ENCODE assay signal across 8 cellular contexts in genomic region chr3:158434412-158435038, GRCh38.
A peak's percentile ranks its signal among the peaks of the same experiment; 100 is the strongest.
DNase-seq lines count a peak whose midpoint lies in the region; ATAC-seq and TF ChIP-seq lines count a peak whose summit lies in the region.

No MANE protein-coding gene starts in this region.

- POLR2A ChIA-PET in CD8-positive, alpha-beta T cell (lab: Charles Lee), result no interaction called here

- intact Hi-C loops in CD8-positive, alpha-beta T cell (cut with DNase I, micrococcal nuclease), result loop anchor here (1.0 to 10.0 kb wide), 3 partner anchors 570 to 828 kb away; no protein-coding TSS in a partner anchor

- no peaks in the 10 kb centered on the region for H3K9me3 ChIP-seq in CD8-positive, alpha-beta T cell (ENCODE audit: low read length)

- no peaks in the 10 kb centered on the region for H3K4me1 ChIP-seq in CD8-positive, alpha-beta T cell (ENCODE audit: insufficient read depth, low read length)

- H3K27ac Mint-ChIP-seq in CD8-positive, alpha-beta T cell, result no peak overlapping the region
- H3K27ac Mint-ChIP-seq in nephron progenitor cell, result no peak overlapping the region

- no peaks in the 10 kb centered on the region for H3K4me1 Mint-ChIP-seq in CD8-positive, alpha-beta T cell (ENCODE audit: low read depth)
- no peaks in the 10 kb centered on the region for H3K4me1 Mint-ChIP-seq in nephron progenitor cell

- no peaks in the 10 kb centered on the region for H3K36me3 ChIP-seq in CD8-positive, alpha-beta T cell (ENCODE audit: insufficient read depth, low read length)

- CTCF ChIA-PET in CD8-positive, alpha-beta T cell (lab: Charles Lee), result interaction anchor here (0.6 to 1.8 kb wide), 14 partner anchors 9 to 903 kb away, joined by 3 to 20 read pairs (median 3); no protein-coding TSS in a partner anchor

- H3K27ac ChIP-seq in CD8-positive, alpha-beta T cell (ENCODE audit: low read depth, low read length), result no peak overlapping the region

- ATAC-seq in CD8-positive, alpha-beta T cell, result no peak
- ATAC-seq in GM19023 (IDR thresholded peaks at IDR 0.05; ENCODE audit: unreplicated experiment) (peak; percentile 84), HG03135 (IDR thresholded peaks at IDR 0.05; ENCODE audit: unreplicated experiment) (peak; percentile 75)

- H3K27me3 ChIP-seq in CD8-positive, alpha-beta T cell (ENCODE audit: insufficient read depth, low read length), result no peaks in the 10 kb centered on the region

- peak; percentile 59 for TF ChIP-seq CTCF in CD8-positive, alpha-beta T cell (IDR thresholded peaks at IDR 0.05)
- TF ChIP-seq CTCF in fibroblast of mammary gland (conservative IDR thresholded peaks at IDR 0.05; ENCODE audit: control insufficient read depth, insufficient read depth, low read depth, low read length) (peak; percentile 80), nephron progenitor cell (IDR thresholded peaks at IDR 0.05) (peak; percentile 69)

- H3K36me3 Mint-ChIP-seq in CD8-positive, alpha-beta T cell, result peaks cover 5% of the 10 kb centered on the region
- no peaks in the 10 kb centered on the region for H3K36me3 Mint-ChIP-seq in nephron progenitor cell (ENCODE audit: low read depth)

- peak in 2 of 7 experiments; percentile 11 to 15 for DNase-seq in CD8-positive, alpha-beta T cell
- DNase-seq in NCI-H2227 (lab: John Stamatoyannopoulos, UW; ENCODE audit: unreplicated experiment), result peak; percentile 45
- peak; percentile 5 for DNase-seq in activated CD4-positive, alpha-beta T cell treated with anti-CD3 and anti-CD28 coated beads, Interleukin-2, amount 50 U/mL, for 1 hour
- peak; percentile 76 for DNase-seq in fibroblast of mammary gland (ENCODE audit: low read depth)
- DNase-seq in nephron progenitor cell, result peak; percentile 49
- no peak for DNase-seq in activated gamma-delta T cell treated with Interleukin-2 at 50 U/mL for 16 hours

- no peak overlapping the region for H3K4me3 Mint-ChIP-seq in CD8-positive, alpha-beta T cell
- H3K4me3 Mint-ChIP-seq in nephron progenitor cell, result no peak overlapping the region

- no peaks in the 10 kb centered on the region for H3K9me3 Mint-ChIP-seq in CD8-positive, alpha-beta T cell
- H3K9me3 Mint-ChIP-seq in nephron progenitor cell, result peaks cover 3% of the 10 kb centered on the region

- no peak overlapping the region for H3K4me3 ChIP-seq in CD8-positive, alpha-beta T cell (ENCODE audit: low read depth, low read length)
- no peak overlapping the region for H3K4me3 ChIP-seq in fibroblast of mammary gland (ENCODE audit: control insufficient read depth, low read depth, low read length)

- H3K27me3 Mint-ChIP-seq in CD8-positive, alpha-beta T cell (ENCODE audit: low read depth), result no peaks in the 10 kb centered on the region
- H3K27me3 Mint-ChIP-seq in nephron progenitor cell (ENCODE audit: low read depth, poor library complexity), result no peaks in the 10 kb centered on the region
